Comparison of ENCODE assay signal across 27 cellular contexts in the genomic region with DNA sequence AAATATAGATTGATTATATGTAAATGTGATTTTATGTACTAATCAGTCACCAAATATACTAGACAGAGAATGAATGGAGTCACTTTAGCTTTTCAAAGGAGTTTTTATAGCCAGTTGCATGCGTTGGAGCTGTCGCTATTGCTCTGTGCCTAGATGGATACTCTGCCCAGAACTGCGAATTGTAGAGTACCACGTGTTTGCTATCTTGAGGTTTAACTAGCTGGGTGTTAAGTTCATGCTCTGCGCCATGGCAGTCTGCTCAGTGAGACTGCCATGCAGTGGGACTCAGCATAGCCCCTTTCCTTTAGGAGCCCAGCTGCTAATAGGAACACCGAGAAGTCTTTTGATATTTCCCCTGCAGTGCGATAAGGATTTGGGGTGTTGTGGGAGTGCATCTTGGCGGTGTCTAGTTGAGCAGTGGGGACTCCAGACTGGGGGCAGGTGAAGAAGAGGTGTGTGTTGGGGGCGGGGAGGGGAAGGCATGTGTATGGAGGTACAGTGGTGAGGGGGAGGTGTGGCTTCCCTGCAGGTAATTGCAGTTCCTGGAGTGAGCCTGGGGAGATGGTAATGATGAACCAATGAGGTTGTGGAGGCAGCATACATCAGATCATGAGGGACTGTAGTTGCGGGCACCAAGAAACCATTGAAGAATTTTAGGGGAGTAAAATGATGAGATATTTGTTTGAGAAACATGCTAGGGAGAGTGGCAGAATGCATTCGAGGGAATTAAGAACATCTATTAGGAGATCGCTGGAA.
DNase-seq lines count a peak whose midpoint lies in the region; ATAC-seq and TF ChIP-seq lines count a peak whose summit lies in the region.
"Had no signal": no experiment of that assay in that cellular context is flagged by ENCODE, and none has a peak within 500 bp of the region (broad histone marks: within the 10 kb centered on the region; RNA-seq: fewer than 3 reads in every experiment).

No MANE protein-coding gene starts in this region.

- H4K20me1 ChIP-seq in hepatocyte (ENCODE audit: insufficient read depth, poor library complexity, severe bottlenecking): peaks cover 49% of the 10 kb centered on the region

- intact Hi-C loops in natural killer cell (cut with micrococcal nuclease): loop anchor here (5.0 kb wide), 1 partner anchor 55 kb away; no protein-coding TSS in a partner anchor

- no peaks in the 10 kb centered on the region for H3K27me3 ChIP-seq in hepatocyte
- H3K27me3 ChIP-seq: pancreas, Peyer's patch, right atrium auricular region, spleen, testis, vagina had no signal

- ATAC-seq in natural killer cell: peak; percentile 63 to 77 (median 73)
- ATAC-seq in natural killer cell treated with Interleukin-12 subunit alpha and Interleukin-12 subunit beta and Interleukin-15 and Interleukin-18, amount 100 ng/mL, for 72 hours: no peak
- ATAC-seq in stimulated activated naive B cell treated with anti-CD40 and anti-IgM and Interleukin-4, amounts not matched to agents 10 μg/mL and 1 μg/mL and 100 μg/mL, for 72 hours (replicated peaks): no peak
- ATAC-seq in GM18868 (IDR thresholded peaks at IDR 0.05; ENCODE audit: unreplicated experiment): no peak
- ATAC-seq: activated CD8-positive, alpha-beta T cell treated with anti-CD3 and anti-CD28 coated beads, Interleukin-2, amount 10 ng/mL, durations not matched to agents 7 days and 5 days; activated naive CD8-positive, alpha-beta T cell treated with anti-CD3 and anti-CD28 coated beads, Interleukin-2, amount 50 U/mL, for 24 hours; HepG2; pancreas had no signal

- H3K4me3 Mint-ChIP-seq in natural killer cell: no peak overlapping the region
- no peak overlapping the region for H3K4me3 Mint-ChIP-seq in natural killer cell treated with Interleukin-12 subunit alpha and Interleukin-12 subunit beta and Interleukin-15 and Interleukin-18, amount 100 ng/mL, for 72 hours
- no peak overlapping the region for H3K4me3 Mint-ChIP-seq in stimulated activated naive B cell treated with anti-CD40 and anti-IgM and Interleukin-4, amounts not matched to agents 10 μg/mL and 1 μg/mL and 100 μg/mL, for 72 hours
- H3K4me3 Mint-ChIP-seq: activated CD8-positive, alpha-beta T cell treated with anti-CD3 and anti-CD28 coated beads, Interleukin-2, amount 10 ng/mL, durations not matched to agents 7 days and 5 days; activated naive CD8-positive, alpha-beta T cell treated with anti-CD3 and anti-CD28 coated beads, Interleukin-2, amount 50 U/mL, for 24 hours; CD14-positive monocyte had no signal

- H3K4me1 ChIP-seq in hepatocyte (ENCODE audit: insufficient read depth): peaks cover 14% of the 10 kb centered on the region
- H3K4me1 ChIP-seq: testis had no signal

- TF ChIP-seq CTCF in natural killer cell (IDR thresholded peaks at IDR 0.05) (no peak), RWPE1 (conservative IDR thresholded peaks at IDR 0.05; ENCODE audit: low read depth) (no peak), hepatocyte (IDR thresholded peaks at IDR 0.05; ENCODE audit: poor library complexity) (no peak)

- POLR2A ChIA-PET in RWPE1 (lab: Yijun Ruan, JAX; ENCODE audit: low non-redundant PET): no interaction called here

- H3K9me2 ChIP-seq in hepatocyte (replicated peaks; ENCODE audit: insufficient read depth): no peaks in the 10 kb centered on the region

- peak overlapping the region in 1 of 2 donors; percentile 71 for H3K27ac Mint-ChIP-seq in natural killer cell
- H3K27ac Mint-ChIP-seq in natural killer cell treated with Interleukin-12 subunit alpha and Interleukin-12 subunit beta and Interleukin-15 and Interleukin-18, amount 100 ng/mL, for 72 hours: no peak overlapping the region
- peak overlapping the region; percentile 15 for H3K27ac Mint-ChIP-seq in stimulated activated naive B cell treated with anti-CD40 and anti-IgM and Interleukin-4, amounts not matched to agents 10 μg/mL and 1 μg/mL and 100 μg/mL, for 72 hours
- H3K27ac Mint-ChIP-seq: activated CD8-positive, alpha-beta T cell treated with anti-CD3 and anti-CD28 coated beads, Interleukin-2, amount 10 ng/mL, durations not matched to agents 7 days and 5 days; activated naive CD8-positive, alpha-beta T cell treated with anti-CD3 and anti-CD28 coated beads, Interleukin-2, amount 50 U/mL, for 24 hours had no signal

- peaks cover 48 to 56% of the 10 kb centered on the region in 2 donors for H3K4me1 Mint-ChIP-seq in natural killer cell
- peaks cover 43 to 44% of the 10 kb centered on the region in 2 donors for H3K4me1 Mint-ChIP-seq in natural killer cell treated with Interleukin-12 subunit alpha and Interleukin-12 subunit beta and Interleukin-15 and Interleukin-18, amount 100 ng/mL, for 72 hours (ENCODE audit: low read depth in 2 of 2)
- H3K4me1 Mint-ChIP-seq in stimulated activated naive B cell treated with anti-CD40 and anti-IgM and Interleukin-4, amounts not matched to agents 10 μg/mL and 1 μg/mL and 100 μg/mL, for 72 hours: peaks cover 42 to 68% of the 10 kb centered on the region in 2 donors

- H3K27ac ChIP-seq in RWPE1: peak overlapping the region; percentile 43
- H3K27ac ChIP-seq in hepatocyte: peak overlapping the region; percentile 9
- H3K27ac ChIP-seq: left ventricle myocardium inferior, pancreas, Peyer's patch, right atrium auricular region, testis, vagina had no signal

- peaks cover 93% of the 10 kb centered on the region for H3K79me2 ChIP-seq in hepatocyte

- no peaks in the 10 kb centered on the region for H3K9me3 ChIP-seq in hepatocyte (ENCODE audit: low read depth)
- H3K9me3 ChIP-seq: left ventricle myocardium inferior, pancreas, Peyer's patch, right atrium auricular region, spleen, testis, vagina had no signal

- H3K4me3 ChIP-seq in hepatocyte: no peak overlapping the region
- H3K4me3 ChIP-seq: left ventricle myocardium inferior, pancreas, Peyer's patch, right atrium auricular region, spleen, testis, vagina had no signal

- H3K27me3 Mint-ChIP-seq in natural killer cell (ENCODE audit: low read depth in 2 of 2): no peaks in the 10 kb centered on the region
- peaks cover 0 to 5% of the 10 kb centered on the region in 2 donors for H3K27me3 Mint-ChIP-seq in natural killer cell treated with Interleukin-12 subunit alpha and Interleukin-12 subunit beta and Interleukin-15 and Interleukin-18, amount 100 ng/mL, for 72 hours
- H3K27me3 Mint-ChIP-seq in stimulated activated naive B cell treated with anti-CD40 and anti-IgM and Interleukin-4, amounts not matched to agents 10 μg/mL and 1 μg/mL and 100 μg/mL, for 72 hours: no peaks in the 10 kb centered on the region
- H3K27me3 Mint-ChIP-seq: naive B cell had no signal

- WGBS in hepatocyte (ENCODE audit: low lambda C conversion rate, missing lambda C conversion rate): 85% methylated on average over 11 of the region's 12 CpGs

- no peaks in the 10 kb centered on the region for H3K9me3 Mint-ChIP-seq in natural killer cell
- no peaks in the 10 kb centered on the region for H3K9me3 Mint-ChIP-seq in natural killer cell treated with Interleukin-12 subunit alpha and Interleukin-12 subunit beta and Interleukin-15 and Interleukin-18, amount 100 ng/mL, for 72 hours
- peaks cover 0 to under 1% of the 10 kb centered on the region in 2 donors for H3K9me3 Mint-ChIP-seq in stimulated activated naive B cell treated with anti-CD40 and anti-IgM and Interleukin-4, amounts not matched to agents 10 μg/mL and 1 μg/mL and 100 μg/mL, for 72 hours
- H3K9me3 Mint-ChIP-seq: activated naive CD8-positive, alpha-beta T cell treated with anti-CD3 and anti-CD28 coated beads, Interleukin-2, amount 50 U/mL, for 24 hours; CD14-positive monocyte; naive B cell had no signal

- no peaks in the 10 kb centered on the region for H3K36me3 ChIP-seq in hepatocyte (replicated peaks; ENCODE audit: insufficient read depth, low read depth)
- H3K36me3 ChIP-seq: left ventricle myocardium inferior, pancreas, Peyer's patch, right atrium auricular region, spleen, vagina had no signal

- CTCF ChIA-PET in RWPE1 (lab: Yijun Ruan, JAX): interaction anchor here (0.7 kb wide), 1 partner anchor 37 kb away, joined by 3 read pairs; no protein-coding TSS in a partner anchor

- no peak overlapping the region for H2AFZ ChIP-seq in hepatocyte

- H3K4me2 ChIP-seq in hepatocyte: no peak overlapping the region

- no peak for DNase-seq in natural killer cell
- no peak for DNase-seq in natural killer cell treated with Interleukin-12 subunit alpha and Interleukin-12 subunit beta and Interleukin-15 and Interleukin-18, amount 100 ng/mL, for 72 hours (ENCODE audit: low spot score)
- DNase-seq in RWPE1 (ENCODE audit: low spot score): no peak
- no peak for DNase-seq in hepatocyte (ENCODE audit: low spot score)
- DNase-seq in stimulated activated naive B cell treated with anti-CD40 and anti-IgM and Interleukin-4, amounts not matched to agents 10 μg/mL and 1 μg/mL and 100 μg/mL, for 72 hours: no peak
- DNase-seq in NCI-H524 (lab: John Stamatoyannopoulos, UW): no peak
- DNase-seq in DMS153 (lab: John Stamatoyannopoulos, UW): no peak
- DNase-seq: activated CD8-positive, alpha-beta T cell treated with anti-CD3 and anti-CD28 coated beads, Interleukin-2, amount 10 ng/mL, durations not matched to agents 7 days and 5 days; activated gamma-delta T cell; activated naive CD8-positive, alpha-beta T cell treated with anti-CD3 and anti-CD28 coated beads, Interleukin-2, amount 50 U/mL, for 24 hours; effector CD8-positive, alpha-beta T cell; foreskin melanocyte; left ventricle myocardium inferior; naive B cell; NCI-H1105; NCI-H1930; pancreas; Peyer's patch; spleen; stimulated activated CD4-positive, alpha-beta T cell treated with anti-CD3 and anti-CD28 coated beads, Interleukin-4, amount 100 ng/mL, for 24 hours; stimulated activated naive CD4-positive, alpha-beta T cell treated with Interleukin-2 at 50 U/mL for 16 hours; testis had no signal

- H3K36me3 Mint-ChIP-seq in natural killer cell: no peaks in the 10 kb centered on the region
- H3K36me3 Mint-ChIP-seq in natural killer cell treated with Interleukin-12 subunit alpha and Interleukin-12 subunit beta and Interleukin-15 and Interleukin-18, amount 100 ng/mL, for 72 hours: no peaks in the 10 kb centered on the region
- peaks cover under 1 to 2% of the 10 kb centered on the region in 2 donors for H3K36me3 Mint-ChIP-seq in stimulated activated naive B cell treated with anti-CD40 and anti-IgM and Interleukin-4, amounts not matched to agents 10 μg/mL and 1 μg/mL and 100 μg/mL, for 72 hours
- H3K36me3 Mint-ChIP-seq: CD14-positive monocyte, naive B cell had no signal

Comparison
In these comparisons a context has a peak if more than half of its experiments do, and no peak if none do; other contexts are left out.
1. ATAC-seq: peak in natural killer cell (3 of 3); none in natural killer cell treated with Interleukin-12 subunit alpha and Interleukin-12 subunit beta and Interleukin-15 and Interleukin-18, amount 100 ng/mL, for 72 hours (0 of 2), stimulated activated naive B cell treated with anti-CD40 and anti-IgM and Interleukin-4, amounts not matched to agents 10 μg/mL and 1 μg/mL and 100 μg/mL, for 72 hours (0 of 2) and GM18868 (single experiment).